In the genomic region with DNA sequence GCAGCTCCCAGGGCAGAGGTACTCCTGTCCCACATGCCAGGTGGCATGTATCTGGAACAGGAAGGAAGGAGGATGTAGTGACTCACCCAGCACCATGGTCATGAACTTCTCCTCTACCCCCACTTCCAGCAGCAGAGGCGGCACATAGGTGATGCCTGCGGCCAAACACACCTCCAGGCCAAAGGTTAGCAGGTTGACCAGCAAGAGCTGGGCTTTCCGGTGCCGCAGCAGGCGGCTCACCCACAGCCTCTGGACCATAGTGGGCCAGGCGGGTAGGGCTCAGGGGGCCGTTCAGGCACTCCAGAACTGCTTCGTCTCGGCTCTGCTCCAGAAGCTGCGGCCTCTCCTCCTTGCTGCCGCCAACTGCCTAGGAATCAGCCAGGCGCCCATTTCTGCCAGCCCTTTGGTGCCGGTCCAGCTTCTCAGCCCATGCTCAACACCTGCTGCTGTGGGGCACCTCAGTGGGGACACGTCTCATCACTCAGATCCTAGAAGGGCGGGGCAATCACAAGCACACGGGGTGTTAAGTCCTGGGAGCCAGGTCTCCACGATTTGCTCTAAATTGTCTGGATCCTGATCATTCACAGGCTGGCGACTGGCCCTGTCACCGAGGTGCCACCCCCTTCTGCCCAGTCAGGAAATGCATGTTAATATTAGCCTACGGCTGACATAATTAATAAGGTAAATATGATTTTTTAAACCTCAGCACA, we compare ENCODE assay signal across 13 cellular contexts. TPM values are rescaled to one million over a fixed set of nuclear protein-coding genes. Genes with fewer than 3 reads are reported as not detected.
A peak's percentile ranks its signal among the peaks of the same experiment; 100 is the strongest.
DNase-seq lines count a peak whose midpoint lies in the region; ATAC-seq and TF ChIP-seq lines count a peak whose summit lies in the region.
"Had no signal": no experiment of that assay in that cellular context is flagged by ENCODE, and none has a peak within 500 bp of the region (broad histone marks: within the 10 kb centered on the region; RNA-seq: fewer than 3 reads in every experiment).

No MANE protein-coding gene starts in this region.

- peak overlapping the region; percentile 7 for H3K27ac ChIP-seq in RWPE2 (ENCODE audit: poor library complexity, severe bottlenecking)
- H3K27ac ChIP-seq: brain microvascular endothelial cell, KMS-11, neural progenitor cell, suprapubic skin had no signal

- peak; percentile 62 for DNase-seq in HT1080 (ENCODE audit: low read depth)
- no peak for DNase-seq in RWPE2 (ENCODE audit: low spot score)
- no peak for DNase-seq in kidney glomerular epithelial cell (lab: John Stamatoyannopoulos, UW)
- DNase-seq: activated CD8-positive, alpha-beta memory T cell treated with anti-CD3 and anti-CD28 coated beads, Interleukin-2, amount 50 U/mL, for 4 hours; brain microvascular endothelial cell; SW 1271 had no signal

- H3K4me1 Mint-ChIP-seq in stimulated activated memory B cell treated with anti-CD40 and anti-IgM and Interleukin-4, amounts not matched to agents 10 μg/mL and 1 μg/mL and 100 μg/mL, for 72 hours: peaks cover 83% of the 10 kb centered on the region

- H3K4me1 ChIP-seq in RWPE2 (ENCODE audit: insufficient read depth, poor library complexity, severe bottlenecking): peaks cover 29% of the 10 kb centered on the region

- peaks cover 4% of the 10 kb centered on the region for H3K36me3 Mint-ChIP-seq in stimulated activated memory B cell treated with anti-CD40 and anti-IgM and Interleukin-4, amounts not matched to agents 10 μg/mL and 1 μg/mL and 100 μg/mL, for 72 hours

- H3K9me3 ChIP-seq in RWPE2 (ENCODE audit: severe bottlenecking): no peaks in the 10 kb centered on the region
- H3K9me3 ChIP-seq: suprapubic skin had no signal

- no peak overlapping the region for H3K4me3 Mint-ChIP-seq in stimulated activated memory B cell treated with anti-CD40 and anti-IgM and Interleukin-4, amounts not matched to agents 10 μg/mL and 1 μg/mL and 100 μg/mL, for 72 hours
- H3K4me3 Mint-ChIP-seq: neural progenitor cell had no signal

- ATAC-seq in RWPE2 (ENCODE audit: low read depth): peak; percentile 83
- ATAC-seq in esophagus mucosa: peak; percentile 66
- no peak for ATAC-seq in stimulated activated memory B cell treated with anti-CD40 and anti-IgM and Interleukin-4, amounts not matched to agents 10 μg/mL and 1 μg/mL and 100 μg/mL, for 72 hours
- ATAC-seq in GM18870 (IDR thresholded peaks at IDR 0.05; ENCODE audit: unreplicated experiment): no peak
- ATAC-seq in GM18858 (IDR thresholded peaks at IDR 0.05; ENCODE audit: unreplicated experiment): no peak

- no peak overlapping the region for H3K4me3 ChIP-seq in RWPE2 (ENCODE audit: severe bottlenecking)
- H3K4me3 ChIP-seq: neural progenitor cell, suprapubic skin had no signal

- H3K36me3 ChIP-seq in RWPE2 (ENCODE audit: low read depth): no peaks in the 10 kb centered on the region
- H3K36me3 ChIP-seq: brain microvascular endothelial cell, neural progenitor cell, suprapubic skin had no signal

- H3K27me3 Mint-ChIP-seq in stimulated activated memory B cell treated with anti-CD40 and anti-IgM and Interleukin-4, amounts not matched to agents 10 μg/mL and 1 μg/mL and 100 μg/mL, for 72 hours: no peaks in the 10 kb centered on the region

- peak overlapping the region; percentile 83 for H3K27ac Mint-ChIP-seq in stimulated activated memory B cell treated with anti-CD40 and anti-IgM and Interleukin-4, amounts not matched to agents 10 μg/mL and 1 μg/mL and 100 μg/mL, for 72 hours

- H3K9me3 Mint-ChIP-seq in stimulated activated memory B cell treated with anti-CD40 and anti-IgM and Interleukin-4, amounts not matched to agents 10 μg/mL and 1 μg/mL and 100 μg/mL, for 72 hours: no peaks in the 10 kb centered on the region
- H3K9me3 Mint-ChIP-seq: neural progenitor cell had no signal

- TF ChIP-seq CTCF in RWPE2 (IDR thresholded peaks at IDR 0.05; ENCODE audit: poor library complexity, severe bottlenecking): no peak

- no peaks in the 10 kb centered on the region for H3K27me3 ChIP-seq in RWPE2 (ENCODE audit: insufficient read depth, poor library complexity, severe bottlenecking)
- H3K27me3 ChIP-seq: brain microvascular endothelial cell, neural progenitor cell, suprapubic skin had no signal

RNA-seq across cellular contexts. Expression of a gene that starts 15.8 kb away (rescaled TPM):
- 10.7 and 13.2 TPM in 2 replicates for total RNA-seq in HT1080 (2014; rRNA removed; shearing (Covaris generic))
- 7.0 and 7.5 TPM in 2 replicates for polyA plus RNA-seq in HT1080 (2015; cell fraction: cytosol; rRNA removed)
- polyA plus RNA-seq in HT1080 (2015; cell fraction: nucleus; rRNA removed): 10.0 and 12.2 TPM in 2 replicates
- total RNA-seq in esophagus mucosa: 1.2 TPM

RNA-seq across cellular contexts. Expression of a gene that starts 32.7 kb away (rescaled TPM):
- total RNA-seq in HT1080 (2014; rRNA removed; shearing (Covaris generic)): 9.0 and 13.9 TPM in 2 replicates
- 17.6 and 25.2 TPM in 2 replicates for polyA plus RNA-seq in HT1080 (2015; cell fraction: cytosol; rRNA removed)
- polyA plus RNA-seq in HT1080 (2015; cell fraction: nucleus; rRNA removed): 29.1 and 33.4 TPM in 2 replicates
- total RNA-seq in esophagus mucosa: 28.8 TPM

Comparison
In these comparisons a context has a peak if more than half of its experiments do, and no peak if none do; other contexts are left out.
1. ATAC-seq: peak in RWPE2 (single experiment) and esophagus mucosa (single experiment); none in stimulated activated memory B cell treated with anti-CD40 and anti-IgM and Interleukin-4, amounts not matched to agents 10 μg/mL and 1 μg/mL and 100 μg/mL, for 72 hours (single experiment), GM18870 (single experiment) and GM18858 (single experiment).